Comparison of ENCODE assay signal across 27 cellular contexts in the genomic region with DNA sequence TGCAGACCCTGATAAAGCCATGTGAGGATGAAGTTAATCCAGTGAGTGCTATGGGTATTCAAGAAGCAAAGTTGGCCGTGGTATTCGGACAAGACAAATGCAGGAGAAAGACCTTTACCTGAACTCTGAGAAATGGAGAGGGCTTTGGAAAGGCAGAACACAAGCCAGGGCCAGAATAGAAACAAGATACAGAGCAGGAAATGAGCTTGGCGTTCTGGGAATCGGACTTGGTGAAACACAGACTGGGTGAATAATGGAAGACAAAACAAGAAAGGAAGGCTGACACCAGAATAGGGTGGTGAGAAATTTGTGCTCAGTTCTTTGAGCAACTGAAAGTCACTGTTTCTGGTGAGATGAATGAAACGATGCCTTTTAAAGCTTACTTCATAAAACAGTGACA.
A peak's percentile ranks its signal among the peaks of the same experiment; 100 is the strongest.
DNase-seq lines count a peak whose midpoint lies in the region; ATAC-seq, FAIRE-seq and TF ChIP-seq lines count a peak whose summit lies in the region.
"Had no signal": no experiment of that assay in that cellular context is flagged by ENCODE, and none has a peak within 500 bp of the region (broad histone marks: within the 10 kb centered on the region; RNA-seq: fewer than 3 reads in every experiment).

No MANE protein-coding gene starts in this region.

- 83% methylated on average over 5 of the region's 5 CpGs for WGBS in smooth muscle cell (ENCODE audit: low lambda C conversion rate)

- H3K4me2 ChIP-seq in keratinocyte (ENCODE audit: control insufficient read depth, extremely low read depth, insufficient read depth, low read depth, low read length) = peak overlapping the region; percentile 4
- H3K4me2 ChIP-seq in smooth muscle cell = peak overlapping the region; percentile 21

- no peaks in the 10 kb centered on the region for H3K9me1 ChIP-seq in keratinocyte (ENCODE audit: control insufficient read depth, extremely low read depth, insufficient read depth, low read length)

- H3K27ac ChIP-seq in RWPE2 (ENCODE audit: poor library complexity, severe bottlenecking) = peak overlapping the region; percentile 83
- H3K27ac ChIP-seq in keratinocyte (ENCODE audit: control insufficient read depth, insufficient read depth, low read length) = peak overlapping the region; percentile 55
- peak overlapping the region; percentile 42 for H3K27ac ChIP-seq in smooth muscle cell (ENCODE audit: low read depth)
- H3K27ac ChIP-seq: body of pancreas, dorsolateral prefrontal cortex, sigmoid colon had no signal

- H2AFZ ChIP-seq in keratinocyte (ENCODE audit: control insufficient read depth, low read length) (no peak overlapping the region), smooth muscle cell (ENCODE audit: low read depth) (no peak overlapping the region)

- peaks cover 86% of the 10 kb centered on the region for H3K36me3 ChIP-seq in RWPE2 (ENCODE audit: low read depth)
- H3K36me3 ChIP-seq in bronchial epithelial cell (ENCODE audit: control insufficient read depth, insufficient read depth, low read length) = peaks cover 2% of the 10 kb centered on the region
- peaks cover 0 to 9% of the 10 kb centered on the region in 2 experiments for H3K36me3 ChIP-seq in keratinocyte (ENCODE audit: control insufficient read depth in 2 of 2, extremely low read depth in 1 of 2, insufficient read depth in 2 of 2, low read length in 2 of 2)
- no peaks in the 10 kb centered on the region for H3K36me3 ChIP-seq in smooth muscle cell (ENCODE audit: low read depth)
- H3K36me3 ChIP-seq: MG63, sigmoid colon had no signal

- dilution Hi-C loops in keratinocyte (cut with MboI; ENCODE audit: extremely low pct_ligation_motif_present, low sequenced_read_pairs) = no loop called here

- peaks cover 2% of the 10 kb centered on the region for H3K79me2 ChIP-seq in keratinocyte (ENCODE audit: control insufficient read depth, insufficient read depth, low read length)
- H3K79me2 ChIP-seq in smooth muscle cell (ENCODE audit: low read depth) = no peaks in the 10 kb centered on the region

- H3F3A ChIP-seq in smooth muscle cell (ENCODE audit: low read depth) = no peaks in the 10 kb centered on the region

- H4K20me1 ChIP-seq in keratinocyte (ENCODE audit: control insufficient read depth, extremely low read depth, insufficient read depth, low read length) (no peaks in the 10 kb centered on the region), smooth muscle cell (ENCODE audit: low read depth) (no peaks in the 10 kb centered on the region)

- TF ChIP-seq CTCF in RWPE2 (IDR thresholded peaks at IDR 0.05; ENCODE audit: poor library complexity, severe bottlenecking) = no peak
- TF ChIP-seq CTCF in bronchial epithelial cell (IDR thresholded peaks at IDR 0.05; ENCODE audit: insufficient read depth, low read length, severe bottlenecking) = no peak
- TF ChIP-seq CTCF in keratinocyte (optimal IDR thresholded peaks at IDR 0.05 in 1 of 3, IDR thresholded peaks at IDR 0.05 in 1 of 3, conservative IDR thresholded peaks at IDR 0.05 in 1 of 3; ENCODE audit: extremely low read depth in 1 of 3, insufficient read depth in 2 of 3, low read length in 3 of 3) = no peak
- TF ChIP-seq CTCF in smooth muscle cell (IDR thresholded peaks at IDR 0.05; ENCODE audit: borderline replicate concordance, insufficient read depth, poor library complexity, severe bottlenecking) = no peak

- DNase-seq in RWPE2 (ENCODE audit: low spot score) (no peak), bronchial epithelial cell (ENCODE audit: low read depth) (peak; percentile 12), keratinocyte (ENCODE audit: low read depth, low spot score) (no peak), smooth muscle cell (lab: John Stamatoyannopoulos, UW; ENCODE audit: unreplicated experiment) (no peak), NCI-H774 (lab: John Stamatoyannopoulos, UW) (no peak), COLO668 (lab: John Stamatoyannopoulos, UW; ENCODE audit: unreplicated experiment) (no peak)
- DNase-seq: activated CD4-positive, alpha-beta memory T cell treated with anti-CD3 and anti-CD28 coated beads, Interleukin-2, amount 10 ng/mL, durations not matched to agents 7 days and 5 days; activated CD4-positive, alpha-beta T cell treated with anti-CD3 and anti-CD28 coated beads for 1 hour; activated CD8-positive, alpha-beta memory T cell treated with anti-CD3 and anti-CD28 coated beads, Interleukin-2, amount 50 U/mL, for 4 hours; activated naive CD4-positive, alpha-beta T cell; activated naive CD8-positive, alpha-beta T cell treated with anti-CD3 and anti-CD28 coated beads, Interleukin-2, amount 50 U/mL, for 24 hours; body of pancreas; DMS79; dorsolateral prefrontal cortex; GDM1; hypothalamus; KG1; MG63; NCI-H1105; NCI-H2029 treated with DMSO at 0.1 percent for 48 hours; NCI-H524 treated with DMSO at 0.1 percent for 48 hours; SHP77 treated with DMSO at 0.1 percent for 48 hours; sigmoid colon; stimulated activated CD4-positive, alpha-beta T cell treated with anti-CD3 and anti-CD28 coated beads, Interleukin-4, amount 100 ng/mL, for 4 hours; trophoblast cell had no signal

- H3K4me3 ChIP-seq in RWPE2 (ENCODE audit: severe bottlenecking) (no peak overlapping the region), bronchial epithelial cell (ENCODE audit: low read depth, low read length) (no peak overlapping the region), keratinocyte (ENCODE audit: control insufficient read depth in 2 of 3, extremely low read depth in 1 of 3, insufficient read depth in 2 of 3, low read depth in 1 of 3, low read length in 3 of 3) (peak overlapping the region in 1 of 3 experiments; percentile 4), smooth muscle cell (no peak overlapping the region)
- H3K4me3 ChIP-seq: body of pancreas, dorsolateral prefrontal cortex, MG63, sigmoid colon had no signal

- H3K4me1 ChIP-seq in RWPE2 (ENCODE audit: insufficient read depth, poor library complexity, severe bottlenecking) = peaks cover 54% of the 10 kb centered on the region
- H3K4me1 ChIP-seq in keratinocyte (ENCODE audit: control insufficient read depth, extremely low read depth, insufficient read depth, low read length) = peaks cover 28% of the 10 kb centered on the region
- H3K4me1 ChIP-seq in smooth muscle cell (ENCODE audit: low read depth) = no peaks in the 10 kb centered on the region
- H3K4me1 ChIP-seq: body of pancreas, sigmoid colon had no signal

- H3K9me3 ChIP-seq in RWPE2 (ENCODE audit: severe bottlenecking) (no peaks in the 10 kb centered on the region), keratinocyte (ENCODE audit: control insufficient read depth, low read depth, low read length) (no peaks in the 10 kb centered on the region), smooth muscle cell (replicated peaks; ENCODE audit: low read depth) (no peaks in the 10 kb centered on the region)
- H3K9me3 ChIP-seq: body of pancreas, MG63, sigmoid colon had no signal

- H3K9ac ChIP-seq in keratinocyte (ENCODE audit: control insufficient read depth, extremely low read depth, insufficient read depth, low read length) = no peak overlapping the region
- H3K9ac ChIP-seq in smooth muscle cell (ENCODE audit: low read depth) = no peak overlapping the region

- ATAC-seq in RWPE2 (ENCODE audit: low read depth) (peak; percentile 38), HG03280 (IDR thresholded peaks at IDR 0.05; ENCODE audit: unreplicated experiment) (no peak)
- ATAC-seq: activated naive CD8-positive, alpha-beta T cell treated with anti-CD3 and anti-CD28 coated beads, Interleukin-2, amount 50 U/mL, for 24 hours; body of pancreas; left lobe of liver had no signal

- H3K27me3 ChIP-seq in RWPE2 (ENCODE audit: insufficient read depth, poor library complexity, severe bottlenecking) = no peaks in the 10 kb centered on the region
- no peaks in the 10 kb centered on the region for H3K27me3 ChIP-seq in bronchial epithelial cell (ENCODE audit: control insufficient read depth, insufficient read depth, low read length)
- no peaks in the 10 kb centered on the region for H3K27me3 ChIP-seq in keratinocyte (ENCODE audit: control insufficient read depth, extremely low read depth, insufficient read depth, low read length)
- H3K27me3 ChIP-seq in smooth muscle cell (ENCODE audit: low read depth) = no peaks in the 10 kb centered on the region
- H3K27me3 ChIP-seq: body of pancreas, dorsolateral prefrontal cortex, MG63, sigmoid colon had no signal

- FAIRE-seq in bronchial epithelial cell (lab: Jason Lieb, UNC) (no peak), keratinocyte (lab: Jason Lieb, UNC) (no peak)
